12 cellular contexts compared by ENCODE assay signal in genomic region chr6:132961610-132962009, GRCh38.
DNase-seq lines count a peak whose midpoint lies in the region; ATAC-seq and TF ChIP-seq lines count a peak whose summit lies in the region.
"Had no signal": no experiment of that assay in that cellular context is flagged by ENCODE, and none has a peak within 500 bp of the region (broad histone marks: within the 10 kb centered on the region; RNA-seq: fewer than 3 reads in every experiment).

No MANE protein-coding gene starts in this region.

- H3K4me3 ChIP-seq in fibroblast of pulmonary artery (replicated peaks; ENCODE audit: low read depth, low read length) = no peak overlapping the region

- ATAC-seq in GM18520 (IDR thresholded peaks at IDR 0.05; ENCODE audit: unreplicated experiment) = no peak

- H3K27ac ChIP-seq in 22Rv1 = no peak overlapping the region

- peak; percentile 7 for DNase-seq in GM10248 (ENCODE audit: extremely low spot score)
- peak; percentile 36 for DNase-seq in NCI-H146 treated with DMSO at 0.1 percent for 48 hours (lab: John Stamatoyannopoulos, UW; ENCODE audit: unreplicated experiment)
- DNase-seq in fibroblast of pulmonary artery (ENCODE audit: low read depth) = no peak
- no peak for DNase-seq in SHP77 (lab: John Stamatoyannopoulos, UW)
- no peak for DNase-seq in NCI-H187 treated with DMSO at 0.1 percent for 48 hours (lab: John Stamatoyannopoulos, UW)
- DNase-seq in T1000 (lab: John Stamatoyannopoulos, UW) = no peak
- DNase-seq: Caco-2; NCI-H1417 treated with DMSO at 0.1 percent for 48 hours; SIG-M5; stimulated activated CD4-positive, alpha-beta T cell treated with anti-CD3 and anti-CD28 coated beads, Interleukin-2, amount 100 ng/mL, for 24 hours had no signal

- peak; percentile 29; the same call in 1 of the 2 replicates for TF ChIP-seq CTCF in 22Rv1 (IDR thresholded peaks at IDR 0.05)
- no peak for TF ChIP-seq CTCF in GM10248 (IDR thresholded peaks at IDR 0.05; ENCODE audit: control extremely low read depth, extremely low read depth, low read depth, missing control alignments)
- TF ChIP-seq CTCF in fibroblast of pulmonary artery (IDR thresholded peaks at IDR 0.05; ENCODE audit: low read length, missing control alignments) = peak; percentile 17

- CTCF ChIA-PET in GM10248 (lab: Yijun Ruan, JAX) = interaction anchor here (1.1 to 2.9 kb wide), 15 partner anchors 8 to 955 kb away, joined by 3 to 24 read pairs (median 7); no protein-coding TSS in a partner anchor

- POLR2A ChIA-PET in GM10248 (lab: Yijun Ruan, JAX) = no interaction called here

Comparison
In these comparisons a context has a peak if more than half of its experiments do, and no peak if none do; other contexts are left out.
1. DNase-seq: peak in GM10248 (single experiment) and NCI-H146 treated with DMSO at 0.1 percent for 48 hours (single experiment); none in fibroblast of pulmonary artery (single experiment), SHP77 (0 of 2), NCI-H187 treated with DMSO at 0.1 percent for 48 hours (single experiment) and T1000 (single experiment).